18 cellular contexts compared by ENCODE assay signal in the genomic region with DNA sequence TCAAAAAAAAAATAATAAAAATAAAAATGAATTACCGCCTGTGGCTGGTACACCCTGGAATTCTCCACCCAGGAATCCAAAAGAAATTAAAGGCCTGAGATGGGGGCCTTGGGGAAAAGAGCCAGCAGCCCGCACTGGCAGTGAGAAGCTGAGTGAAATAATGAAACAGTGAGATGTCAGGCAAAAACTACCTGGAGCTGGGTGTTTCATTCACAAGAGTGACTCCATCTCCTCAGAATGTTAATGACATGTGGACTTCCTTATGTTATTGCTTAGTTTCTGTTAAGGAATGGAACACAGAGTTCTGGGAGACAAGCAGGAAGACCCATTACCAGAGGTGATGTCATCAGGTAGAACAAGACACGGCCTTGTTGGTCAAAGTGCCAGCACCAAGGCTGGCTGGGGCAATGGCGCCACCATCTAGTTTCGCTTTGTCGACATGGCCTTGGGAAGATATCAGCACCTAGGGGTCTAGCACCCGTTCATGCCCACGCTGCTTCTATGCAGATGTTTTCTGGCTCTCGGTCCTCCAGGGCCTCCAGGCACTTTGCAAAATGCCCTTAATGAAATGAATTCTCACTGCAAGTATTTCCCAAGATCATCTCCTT.
"Had no signal": no experiment of that assay in that cellular context is flagged by ENCODE, and none has a peak within 500 bp of the region (broad histone marks: within the 10 kb centered on the region; RNA-seq: fewer than 3 reads in every experiment).

No MANE protein-coding gene starts in this region.

- H3K9me3 ChIP-seq: body of pancreas, gastrocnemius medialis, thoracic aorta had no signal

- DNase-seq: activated CD4-positive, alpha-beta memory T cell treated with anti-CD3 and anti-CD28 coated beads for 36 hours; activated CD4-positive, alpha-beta T cell treated with anti-CD3 and anti-CD28 coated beads for 36 hours; activated gamma-delta T cell treated with Interleukin-2 at 50 U/mL for 16 hours; body of pancreas; central memory CD4-positive, alpha-beta T cell; cortex of kidney; effector CD4-positive, alpha-beta T cell; gastrocnemius medialis; heart right ventricle; left lung; naive thymus-derived CD8-positive, alpha-beta T cell; right cardiac atrium; stimulated activated CD4-positive, alpha-beta T cell treated with anti-CD3 and anti-CD28 coated beads, Interleukin-1b, Interleukin-23, amount 100 ng/mL, for 48 hours; stomach; T-helper 2 cell had no signal

- H3K27ac Mint-ChIP-seq: activated CD4-positive, alpha-beta memory T cell treated with anti-CD3 and anti-CD28 coated beads for 36 hours; activated CD4-positive, alpha-beta T cell treated with anti-CD3 and anti-CD28 coated beads for 36 hours; activated naive CD8-positive, alpha-beta T cell; naive thymus-derived CD8-positive, alpha-beta T cell had no signal

- H3K4me3 ChIP-seq: body of pancreas, gastrocnemius medialis, heart right ventricle, left lung, stomach, thoracic aorta had no signal

- H3K4me3 Mint-ChIP-seq: activated CD4-positive, alpha-beta memory T cell treated with anti-CD3 and anti-CD28 coated beads for 36 hours; activated CD4-positive, alpha-beta T cell treated with anti-CD3 and anti-CD28 coated beads for 36 hours; activated naive CD8-positive, alpha-beta T cell; naive thymus-derived CD8-positive, alpha-beta T cell had no signal

- H3K27ac ChIP-seq: body of pancreas, left lung, thoracic aorta had no signal

- ATAC-seq: activated CD4-positive, alpha-beta T cell treated with anti-CD3 and anti-CD28 coated beads for 36 hours; body of pancreas; left lung; naive thymus-derived CD8-positive, alpha-beta T cell had no signal

- FAIRE-seq: endothelial cell of umbilical vein had no signal

- H3K36me3 ChIP-seq: gastrocnemius medialis, heart right ventricle, left lung, stomach, thoracic aorta had no signal

- H3K27me3 ChIP-seq: body of pancreas, gastrocnemius medialis, heart right ventricle, left lung, stomach had no signal

- H3K4me1 Mint-ChIP-seq: activated CD4-positive, alpha-beta T cell treated with anti-CD3 and anti-CD28 coated beads for 36 hours had no signal

- H3K9me3 Mint-ChIP-seq: activated CD4-positive, alpha-beta memory T cell treated with anti-CD3 and anti-CD28 coated beads for 36 hours; naive thymus-derived CD8-positive, alpha-beta T cell had no signal

- H3K36me3 Mint-ChIP-seq: activated CD4-positive, alpha-beta memory T cell treated with anti-CD3 and anti-CD28 coated beads for 36 hours; activated naive CD8-positive, alpha-beta T cell; naive thymus-derived CD8-positive, alpha-beta T cell had no signal
